Comparison of ENCODE assay signal across 27 cellular contexts in genomic region chr16:70709961-70710360, GRCh38. TPM values are rescaled to one million over a fixed set of nuclear protein-coding genes. Genes with fewer than 3 reads are reported as not detected.
DNase-seq lines count a peak whose midpoint lies in the region; ATAC-seq and TF ChIP-seq lines count a peak whose summit lies in the region.
"Had no signal": no experiment of that assay in that cellular context is flagged by ENCODE, and none has a peak within 500 bp of the region (broad histone marks: within the 10 kb centered on the region; RNA-seq: fewer than 3 reads in every experiment).

No MANE protein-coding gene starts in this region.

- no peak overlapping the region for H3K4me3 Mint-ChIP-seq in activated CD8-positive, alpha-beta T cell treated with anti-CD3 and anti-CD28 coated beads for 36 hours
- H3K4me3 Mint-ChIP-seq: activated CD4-positive, alpha-beta T cell treated with anti-CD3 and anti-CD28 coated beads for 36 hours; endodermal cell; stimulated activated memory B cell treated with anti-CD40 and anti-IgM and Interleukin-4, amounts not matched to agents 10 μg/mL and 1 μg/mL and 100 μg/mL, for 72 hours had no signal

- POLR2A ChIA-PET in activated CD8-positive, alpha-beta T cell treated with anti-CD3 and anti-CD28 coated beads for 36 hours (lab: Charles Lee): no interaction called here

- intact Hi-C loops in activated CD8-positive, alpha-beta T cell treated with anti-CD3 and anti-CD28 coated beads for 36 hours (cut with micrococcal nuclease): no loop called here
- intact Hi-C loops in right lobe of liver (cut with DNase I): no loop called here
- intact Hi-C loops in spleen (cut with DNase I; ENCODE audit: low total_unique reads): no loop called here

- no peak for TF ChIP-seq CTCF in activated CD8-positive, alpha-beta T cell treated with anti-CD3 and anti-CD28 coated beads for 36 hours (IDR thresholded peaks at IDR 0.05)
- TF ChIP-seq CTCF in right lobe of liver (IDR thresholded peaks at IDR 0.05) (no peak), spleen (IDR thresholded peaks at IDR 0.05 in 8 of 11, conservative IDR thresholded peaks at IDR 0.05 in 3 of 11) (peak in 2 of 11 experiments; percentile 8 to 14)

- peak overlapping the region in 8 of 11 experiments; percentile 19 to 62 (median 56); a peak in 14 of 22 replicates for H3K4me2 ChIP-seq in BLaER1 treated with 17β-estradiol and CSF1 and Interleukin-3, amounts not matched to agents 10 nM and 100 nM

- no peaks in the 10 kb centered on the region for H3K27me3 Mint-ChIP-seq in activated CD8-positive, alpha-beta T cell treated with anti-CD3 and anti-CD28 coated beads for 36 hours
- H3K27me3 Mint-ChIP-seq: activated CD4-positive, alpha-beta T cell treated with anti-CD3 and anti-CD28 coated beads for 36 hours; stimulated activated memory B cell treated with anti-CD40 and anti-IgM and Interleukin-4, amounts not matched to agents 10 μg/mL and 1 μg/mL and 100 μg/mL, for 72 hours had no signal

- H3K36me3 ChIP-seq in BLaER1 treated with 17β-estradiol and CSF1 and Interleukin-3, amounts not matched to agents 10 nM and 100 nM: peaks cover 0 to 98% (median 12%) of the 10 kb centered on the region in 11 experiments; a peak in 12 of 22 replicates
- no peaks in the 10 kb centered on the region for H3K36me3 ChIP-seq in right lobe of liver
- peaks cover 0 to 86% (median 4%) of the 10 kb centered on the region in 6 donors for H3K36me3 ChIP-seq in spleen
- no peaks in the 10 kb centered on the region for H3K36me3 ChIP-seq in MG63
- H3K36me3 ChIP-seq: SJSA1, thyroid gland had no signal

- H3K9me3 ChIP-seq in BLaER1 treated with 17β-estradiol and CSF1 and Interleukin-3, amounts not matched to agents 10 nM and 100 nM (replicated peaks in 1 of 11): no peaks in the 10 kb centered on the region
- H3K9me3 ChIP-seq in right lobe of liver: no peaks in the 10 kb centered on the region
- H3K9me3 ChIP-seq in spleen: no peaks in the 10 kb centered on the region
- no peaks in the 10 kb centered on the region for H3K9me3 ChIP-seq in MG63
- H3K9me3 ChIP-seq: Caco-2, SJSA1, thyroid gland had no signal

- TF ChIP-seq POLR2A in right lobe of liver (IDR thresholded peaks at IDR 0.05): no peak
- no peak for TF ChIP-seq POLR2A in spleen (IDR thresholded peaks at IDR 0.05)
- TF ChIP-seq POLR2A in GM18505 (IDR thresholded peaks at IDR 0.05; ENCODE audit: borderline replicate concordance, extremely low read depth, insufficient read depth, insufficient read length): no peak

- H4K20me1 ChIP-seq in BLaER1 treated with 17β-estradiol and CSF1 and Interleukin-3, amounts not matched to agents 10 nM and 100 nM: peaks cover 0 to 100% (median 8%) of the 10 kb centered on the region in 11 experiments; a peak in 11 of 22 replicates

- peaks cover 6% of the 10 kb centered on the region for H3K4me1 Mint-ChIP-seq in activated CD8-positive, alpha-beta T cell treated with anti-CD3 and anti-CD28 coated beads for 36 hours (ENCODE audit: low read depth)
- H3K4me1 Mint-ChIP-seq: activated CD4-positive, alpha-beta T cell treated with anti-CD3 and anti-CD28 coated beads for 36 hours; stimulated activated memory B cell treated with anti-CD40 and anti-IgM and Interleukin-4, amounts not matched to agents 10 μg/mL and 1 μg/mL and 100 μg/mL, for 72 hours had no signal

- peak overlapping the region in 3 of 11 experiments; percentile 26 to 52 (median 52); a peak in 6 of 22 replicates for H3K27ac ChIP-seq in BLaER1 treated with 17β-estradiol and CSF1 and Interleukin-3, amounts not matched to agents 10 nM and 100 nM
- H3K27ac ChIP-seq in right lobe of liver (peak overlapping the region; percentile 78 to 84 (median 83)), spleen (peak overlapping the region in 7 of 8 donors; percentile 42 to 87 (median 73))
- H3K27ac ChIP-seq: GM23248, SJSA1 had no signal

- H3K4me3 ChIP-seq in BLaER1 treated with 17β-estradiol and CSF1 and Interleukin-3, amounts not matched to agents 10 nM and 100 nM: no peak overlapping the region
- no peak overlapping the region for H3K4me3 ChIP-seq in right lobe of liver
- no peak overlapping the region for H3K4me3 ChIP-seq in spleen
- H3K4me3 ChIP-seq in MG63: no peak overlapping the region
- H3K4me3 ChIP-seq: coronary artery, GM23248, K562, SJSA1, thyroid gland had no signal

- H3K27me3 ChIP-seq in BLaER1 treated with 17β-estradiol and CSF1 and Interleukin-3, amounts not matched to agents 10 nM and 100 nM: no peaks in the 10 kb centered on the region
- no peaks in the 10 kb centered on the region for H3K27me3 ChIP-seq in right lobe of liver
- H3K27me3 ChIP-seq in spleen (replicated peaks in 1 of 7): no peaks in the 10 kb centered on the region
- no peaks in the 10 kb centered on the region for H3K27me3 ChIP-seq in MG63
- H3K27me3 ChIP-seq: SJSA1, thyroid gland had no signal

- peaks cover 2% of the 10 kb centered on the region for H3K36me3 Mint-ChIP-seq in activated CD8-positive, alpha-beta T cell treated with anti-CD3 and anti-CD28 coated beads for 36 hours (ENCODE audit: low read depth)

- H3K9me3 Mint-ChIP-seq in activated CD8-positive, alpha-beta T cell treated with anti-CD3 and anti-CD28 coated beads for 36 hours: no peaks in the 10 kb centered on the region
- H3K9me3 Mint-ChIP-seq: endodermal cell; stimulated activated memory B cell treated with anti-CD40 and anti-IgM and Interleukin-4, amounts not matched to agents 10 μg/mL and 1 μg/mL and 100 μg/mL, for 72 hours had no signal

- 12% methylated on average over 5 of the region's 7 CpGs for WGBS in right lobe of liver (ENCODE audit: insufficient coverage, low coverage, low lambda C conversion rate, missing lambda C conversion rate)
- 9 to 29% (median 25%) methylated on average over 7 of the region's 7 CpGs; no CpG with 5 or more reads in 1 of the 5 donors for WGBS in spleen, 5 donors

- H3K9ac ChIP-seq in BLaER1 treated with 17β-estradiol and CSF1 and Interleukin-3, amounts not matched to agents 10 nM and 100 nM: peak overlapping the region in 3 of 11 experiments; percentile 17 to 33 (median 23); a peak in 3 of 22 replicates
- H3K9ac ChIP-seq: GM23248 had no signal

- ATAC-seq in activated CD8-positive, alpha-beta T cell treated with anti-CD3 and anti-CD28 coated beads for 36 hours: peak; percentile 30
- ATAC-seq in right lobe of liver (peak; percentile 58 to 74 (median 70)), GM18505 (IDR thresholded peaks at IDR 0.05; ENCODE audit: unreplicated experiment) (no peak), GM18511 (IDR thresholded peaks at IDR 0.05; ENCODE audit: unreplicated experiment) (no peak)
- ATAC-seq: activated CD4-positive, alpha-beta T cell treated with anti-CD3 and anti-CD28 coated beads for 36 hours; K562; Panc1; stimulated activated memory B cell treated with anti-CD40 and anti-IgM and Interleukin-4, amounts not matched to agents 10 μg/mL and 1 μg/mL and 100 μg/mL, for 72 hours had no signal

- H3K27ac Mint-ChIP-seq in activated CD8-positive, alpha-beta T cell treated with anti-CD3 and anti-CD28 coated beads for 36 hours: no peak overlapping the region
- H3K27ac Mint-ChIP-seq: activated CD4-positive, alpha-beta T cell treated with anti-CD3 and anti-CD28 coated beads for 36 hours; endodermal cell; stimulated activated memory B cell treated with anti-CD40 and anti-IgM and Interleukin-4, amounts not matched to agents 10 μg/mL and 1 μg/mL and 100 μg/mL, for 72 hours had no signal

- CTCF ChIA-PET in activated CD8-positive, alpha-beta T cell treated with anti-CD3 and anti-CD28 coated beads for 36 hours (lab: Charles Lee): interaction anchor here (1.8 kb wide), 1 partner anchor 28 kb away, joined by 4 read pairs; no protein-coding TSS in a partner anchor

- no peak for DNase-seq in activated CD8-positive, alpha-beta T cell treated with anti-CD3 and anti-CD28 coated beads for 36 hours
- peak; percentile 65 to 77 (median 76) for DNase-seq in right lobe of liver
- peak; percentile 90 for DNase-seq in spleen
- DNase-seq in cerebellar cortex (ENCODE audit: low spot score): no peak
- no peak for DNase-seq in MG63
- DNase-seq: activated CD4-positive, alpha-beta T cell treated with anti-CD3 and anti-CD28 coated beads for 36 hours; activated naive CD4-positive, alpha-beta T cell; activated T-cell treated with anti-CD3 and anti-CD28 coated beads, Interleukin-2, amount 50 U/mL, for 48 hours; amygdala; Caco-2; DMS79; endodermal cell; GF-D8; GM23248; NCI-H1436 treated with DMSO at 0.1 percent for 48 hours; NCI-H524 treated with DMSO at 0.1 percent for 48 hours; occipital lobe; stimulated activated CD4-positive, alpha-beta T cell treated with anti-CD3 and anti-CD28 coated beads, Interleukin-4, amount 100 ng/mL, for 1 hour; thyroid gland had no signal

- H3K4me1 ChIP-seq in BLaER1 treated with 17β-estradiol and CSF1 and Interleukin-3, amounts not matched to agents 10 nM and 100 nM: peaks cover 40 to 61% (median 50%) of the 10 kb centered on the region in 10 experiments
- H3K4me1 ChIP-seq in right lobe of liver (peaks cover 0 to 37% (median 18%) of the 10 kb centered on the region in 4 donors), spleen (peaks cover 26 to 98% (median 73%) of the 10 kb centered on the region in 6 donors)
- H3K4me1 ChIP-seq: Caco-2 had no signal

RNA-seq across cellular contexts. Expression of gene MTSS2, which starts 24.1 kb away (rescaled TPM):
- total RNA-seq in activated CD8-positive, alpha-beta T cell treated with anti-CD3 and anti-CD28 coated beads for 36 hours: 1 to 10 TPM; 4.4 to 4.6 TPM
- total RNA-seq in right lobe of liver (100 to 1,000 TPM in 2 of 6 experiments, 10 to 100 TPM in 4; 28.5 to 117 (median 80.2) TPM), spleen (100 to 1,000 TPM in 3 of 7 donors, 10 to 100 TPM in 4; 40.6 to 116 (median 94.6) TPM)
- polyA plus RNA-seq in spleen: 10 to 100 TPM in 2 of 3 donors, 1 to 10 TPM in 1; 9.0 to 66.7 (median 12.2) TPM
- 13.6 and 52.0 TPM in 2 replicates for total RNA-seq in MG63 (2014; rRNA removed; shearing (Covaris generic); ENCODE audit: low replicate concordance)

Comparison
In these comparisons a context has a peak if more than half of its experiments do, and no peak if none do; other contexts are left out.
1. ATAC-seq: peak in activated CD8-positive, alpha-beta T cell treated with anti-CD3 and anti-CD28 coated beads for 36 hours (single experiment) and right lobe of liver (4 of 4); none in GM18505 (single experiment) and GM18511 (single experiment).
2. DNase-seq: peak in right lobe of liver (3 of 3) and spleen (single experiment); none in activated CD8-positive, alpha-beta T cell treated with anti-CD3 and anti-CD28 coated beads for 36 hours (single experiment), cerebellar cortex (single experiment) and MG63 (single experiment).